1 cellular context compared by ENCODE assay signal in the genomic region with DNA sequence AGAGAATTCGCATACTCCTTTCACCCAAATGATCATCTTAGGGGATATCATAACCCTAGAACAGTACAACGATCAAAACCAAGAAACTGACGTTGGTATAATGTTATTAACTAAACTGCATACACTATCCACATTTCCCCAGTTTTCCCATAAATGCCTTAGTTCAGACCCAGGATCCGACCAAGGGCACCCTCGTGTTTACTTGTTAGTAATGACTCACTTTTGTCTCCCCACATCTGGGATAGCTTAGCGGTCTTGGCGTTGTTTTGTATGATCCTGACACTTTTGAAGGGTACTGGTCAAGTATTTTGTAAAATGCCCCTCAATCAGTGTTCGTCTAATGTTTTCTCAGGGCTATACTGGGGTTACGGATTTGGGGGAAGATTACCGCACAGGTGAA.
TF ChIP-seq lines count a peak whose summit lies in the region.

No MANE protein-coding gene starts in this region.

TF ChIP-seq in HepG2, 621 proteins besides CTCF, POLR2A, EP300 and RAD21 (continued from another document):
- TF ChIP-seq AHDC1 (CRISPR knock-in tag; IDR thresholded peaks at IDR 0.05; ENCODE audit: borderline replicate concordance) (peak; percentile 56; the same call in 1 of the 2 replicates), ZNF441 (CRISPR knock-in tag; IDR thresholded peaks at IDR 0.05; ENCODE audit: borderline replicate concordance) (no peak), ZNF33B (CRISPR knock-in tag; IDR thresholded peaks at IDR 0.05) (no peak), FOXA3 (CRISPR knock-in tag; IDR thresholded peaks at IDR 0.05) (0 out of 2 replicates have a peak, but pooled peaks have one; percentile 8), CEBPB (IDR thresholded peaks at IDR 0.05; ENCODE audit: borderline replicate concordance, low read depth, low read length) (no peak), ZKSCAN5 (CRISPR knock-in tag; IDR thresholded peaks at IDR 0.05) (no peak), TBP (CRISPR knock-in tag; IDR thresholded peaks at IDR 0.05) (no peak)
- TF ChIP-seq, protein P1, sequence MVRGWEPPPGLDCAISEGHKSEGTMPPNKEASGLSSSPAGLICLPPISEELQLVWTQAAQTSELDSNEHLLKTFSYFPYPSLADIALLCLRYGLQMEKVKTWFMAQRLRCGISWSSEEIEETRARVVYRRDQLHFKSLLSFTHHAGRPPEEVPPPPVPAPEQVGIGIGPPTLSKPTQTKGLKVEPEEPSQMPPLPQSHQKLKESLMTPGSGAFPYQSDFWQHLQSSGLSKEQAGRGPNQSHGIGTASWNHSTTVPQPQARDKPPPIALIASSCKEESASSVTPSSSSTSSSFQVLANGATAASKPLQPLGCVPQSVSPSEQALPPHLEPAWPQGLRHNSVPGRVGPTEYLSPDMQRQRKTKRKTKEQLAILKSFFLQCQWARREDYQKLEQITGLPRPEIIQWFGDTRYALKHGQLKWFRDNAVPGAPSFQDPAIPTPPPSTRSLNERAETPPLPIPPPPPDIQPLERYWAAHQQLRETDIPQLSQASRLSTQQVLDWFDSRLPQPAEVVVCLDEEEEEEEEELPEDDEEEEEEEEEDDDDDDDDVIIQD (CRISPR knock-in tag; IDR thresholded peaks at IDR 0.05; ENCODE audit: low read depth) = no peak
TF ChIP-seq in HepG2: peak in this region for 4.
